13 cellular contexts compared by ENCODE assay signal in genomic region chr18:74524097-74524496, GRCh38. TPM values are rescaled to one million over a fixed set of nuclear protein-coding genes. Genes with fewer than 3 reads are reported as not detected.
DNase-seq lines count a peak whose midpoint lies in the region; ATAC-seq, FAIRE-seq and TF ChIP-seq lines count a peak whose summit lies in the region.
"Had no signal": no experiment of that assay in that cellular context is flagged by ENCODE, and none has a peak within 500 bp of the region (broad histone marks: within the 10 kb centered on the region; RNA-seq: fewer than 3 reads in every experiment).

No MANE protein-coding gene starts in this region.

- no peak for TF ChIP-seq POLR2A in endothelial cell of umbilical vein (IDR thresholded peaks at IDR 0.05; ENCODE audit: low read depth, low read length)

- no peak overlapping the region for H2AFZ ChIP-seq in endothelial cell of umbilical vein (ENCODE audit: low read depth, low read length)

- no peak overlapping the region for H3K27ac ChIP-seq in endothelial cell of umbilical vein (ENCODE audit: insufficient read depth, low read depth, low read length)

- H3K9ac ChIP-seq in endothelial cell of umbilical vein (replicated peaks; ENCODE audit: extremely low read depth, insufficient read depth, low read length), result no peak overlapping the region

- H3K36me3 ChIP-seq in endothelial cell of umbilical vein (ENCODE audit: control insufficient read depth in 2 of 2, extremely low read depth in 1 of 2, insufficient read depth in 2 of 2, low read length in 2 of 2), result peaks cover 0 to 9% of the 10 kb centered on the region in 2 experiments

- H3K9me1 ChIP-seq in endothelial cell of umbilical vein (replicated peaks; ENCODE audit: control insufficient read depth, extremely low read depth, insufficient read depth, low read length), result no peaks in the 10 kb centered on the region

- DNase-seq in HuH-7 (ENCODE audit: low spot score) (peak; percentile 19), NCI-H345 treated with DMSO at 0.1 percent for 48 hours (lab: John Stamatoyannopoulos, UW; ENCODE audit: unreplicated experiment) (peak; percentile 76), endothelial cell of umbilical vein (ENCODE audit: low read depth, low spot score) (peak; percentile 13), renal cortical epithelial cell (ENCODE audit: low read depth) (peak; percentile 90), sciatic nerve (ENCODE audit: low spot score) (no peak), RKO (ENCODE audit: low spot score) (no peak)
- DNase-seq in activated CD4-positive, alpha-beta T cell treated with anti-CD3 and anti-CD28 coated beads for 1 hour, result no peak
- DNase-seq: activated CD4-positive, CD25-positive, alpha-beta regulatory T cell treated with anti-CD3 and anti-CD28 coated beads, Interleukin-2, amount 50 U/mL, for 72 hours; DND-41; H7; PC-3 had no signal

- CTCF ChIA-PET in endothelial cell of umbilical vein (lab: Charles Lee), result interaction anchor here (1.5 kb wide), 1 partner anchor 28 kb away, joined by 3 read pairs; no protein-coding TSS in a partner anchor

- H3K9me3 ChIP-seq in endothelial cell of umbilical vein (replicated peaks; ENCODE audit: control insufficient read depth, insufficient read depth, low read length), result no peaks in the 10 kb centered on the region

- no peak for ATAC-seq in GM21619 (IDR thresholded peaks at IDR 0.05; ENCODE audit: unreplicated experiment)
- no peak for ATAC-seq in sciatic nerve
- ATAC-seq: stimulated activated effector memory CD8-positive, alpha-beta T cell treated with anti-CD3 and anti-CD28 coated beads, Interleukin-12 subunit alpha, Interleukin-12 subunit beta, amount 100 ng/mL, for 72 hours had no signal

- dilution Hi-C loops in endothelial cell of umbilical vein (cut with MboI; ENCODE audit: extremely low pct_ligation_motif_present, low sequenced_read_pairs), result no loop called here

- intact Hi-C loops in endothelial cell of umbilical vein (cut with micrococcal nuclease), result no loop called here
- intact Hi-C loops in sciatic nerve (cut with DNase I), result no loop called here

- H3K4me1 ChIP-seq in endothelial cell of umbilical vein (ENCODE audit: control insufficient read depth, extremely low read depth, insufficient read depth, low read length), result no peaks in the 10 kb centered on the region

- TF ChIP-seq CTCF in endothelial cell of umbilical vein (IDR thresholded peaks at IDR 0.05; ENCODE audit: extremely low read depth in 1 of 2, insufficient read depth in 1 of 2, low read depth in 1 of 2, low read length in 2 of 2), result no peak

- H3K79me2 ChIP-seq in endothelial cell of umbilical vein (ENCODE audit: control insufficient read depth, insufficient read depth, low read length), result no peaks in the 10 kb centered on the region

- POLR2A ChIA-PET in endothelial cell of umbilical vein (lab: Charles Lee), result no interaction called here

- no peak for FAIRE-seq in endothelial cell of umbilical vein (lab: Jason Lieb, UNC)

- no peak overlapping the region for H3K4me2 ChIP-seq in endothelial cell of umbilical vein (ENCODE audit: insufficient read depth, low read length)

- no peak overlapping the region for H3K4me3 ChIP-seq in endothelial cell of umbilical vein (replicated peaks in 1 of 3; ENCODE audit: insufficient read depth in 1 of 3, low read depth in 1 of 3, low read length in 3 of 3)

- peaks cover 0 to 9% of the 10 kb centered on the region in 2 experiments for H3K27me3 ChIP-seq in endothelial cell of umbilical vein (ENCODE audit: control insufficient read depth in 2 of 2, insufficient read depth in 2 of 2, low read length in 2 of 2)

- H4K20me1 ChIP-seq in endothelial cell of umbilical vein (replicated peaks; ENCODE audit: control insufficient read depth, extremely low read depth, insufficient read depth, low read length), result no peaks in the 10 kb centered on the region

- no TSS peak for BruUV-seq in endothelial cell of umbilical vein (replicated peaks; lab: Mats Ljungman, UMichigan)

TF ChIP-seq in endothelial cell of umbilical vein, 7 proteins besides CTCF, POLR2A, EP300 and RAD21:
- TF ChIP-seq GATA2 (IDR thresholded peaks at IDR 0.05; ENCODE audit: insufficient read depth, insufficient read length, low read depth, low read length) (no peak), FOS (IDR thresholded peaks at IDR 0.05; ENCODE audit: borderline replicate concordance, insufficient read depth, low read length) (no peak), JUN (IDR thresholded peaks at IDR 0.05; ENCODE audit: borderline replicate concordance, insufficient read depth, insufficient read length, low read depth) (no peak), MYC (IDR thresholded peaks at IDR 0.05; ENCODE audit: low read depth, low read length) (no peak), POLR2AphosphoS5 (IDR thresholded peaks at IDR 0.05; ENCODE audit: insufficient read depth, low read depth, low read length) (no peak), EZH2 (IDR thresholded peaks at IDR 0.05; ENCODE audit: borderline replicate concordance, low read depth, low read length, severe bottlenecking) (no peak)
- TF ChIP-seq, protein P1, sequence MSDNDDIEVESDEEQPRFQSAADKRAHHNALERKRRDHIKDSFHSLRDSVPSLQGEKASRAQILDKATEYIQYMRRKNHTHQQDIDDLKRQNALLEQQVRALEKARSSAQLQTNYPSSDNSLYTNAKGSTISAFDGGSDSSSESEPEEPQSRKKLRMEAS (IDR thresholded peaks at IDR 0.05; ENCODE audit: insufficient read depth, insufficient read length), result no peak
TF ChIP-seq in endothelial cell of umbilical vein: peak in this region for 0.

RNA-seq across cellular contexts. Expression of gene CNDP1, which starts 10.2 kb away (rescaled TPM):
- total RNA-seq in endothelial cell of umbilical vein (not detected in 2 replicates), renal cortical epithelial cell (under 0.01 and 0.05 TPM in 2 replicates), sciatic nerve (0.31 TPM)
- polyA plus RNA-seq in endothelial cell of umbilical vein, result not detected in 2 replicates
- not detected in 2 replicates for polyA plus RNA-seq in endothelial cell of umbilical vein (2011; cell fraction: cytosol; rRNA removed)
- polyA plus RNA-seq in endothelial cell of umbilical vein (2011; cell fraction: nucleus; rRNA removed), result 0.06 and 0.22 TPM in 2 replicates
- polyA plus RNA-seq in endothelial cell of umbilical vein (2012), result 0.17 TPM in 1 of 2 replicates, not detected in the other
- polyA minus RNA-seq in endothelial cell of umbilical vein, result not detected in 2 replicates
- not detected for polyA minus RNA-seq in endothelial cell of umbilical vein (2011; cell fraction: cytosol; rRNA and poly(A)+ RNA removed)
- not detected in 2 replicates for polyA minus RNA-seq in endothelial cell of umbilical vein (2011; cell fraction: nucleus; rRNA and poly(A)+ RNA removed)
- total RNA-seq: H7, PC-3 had no signal

RNA-seq across cellular contexts. Expression of gene CNDP2, which starts 27.9 kb away (rescaled TPM):
- total RNA-seq in endothelial cell of umbilical vein (121 and 123 TPM in 2 replicates), renal cortical epithelial cell (467 and 835 TPM in 2 replicates), sciatic nerve (162 TPM)
- polyA plus RNA-seq in endothelial cell of umbilical vein, result 39.9 and 52.9 TPM in 2 replicates
- polyA plus RNA-seq in endothelial cell of umbilical vein (2011; cell fraction: cytosol; rRNA removed), result 67.0 and 79.0 TPM in 2 replicates
- 78.4 and 84.3 TPM in 2 replicates for polyA plus RNA-seq in endothelial cell of umbilical vein (2011; cell fraction: nucleus; rRNA removed)
- polyA plus RNA-seq in endothelial cell of umbilical vein (2012), result 109 and 118 TPM in 2 replicates
- 112 and 114 TPM in 2 replicates for polyA minus RNA-seq in endothelial cell of umbilical vein
- polyA minus RNA-seq in endothelial cell of umbilical vein (2011; cell fraction: cytosol; rRNA and poly(A)+ RNA removed), result 21.1 TPM
- 39.0 and 52.5 TPM in 2 replicates for polyA minus RNA-seq in endothelial cell of umbilical vein (2011; cell fraction: nucleus; rRNA and poly(A)+ RNA removed)

Comparison
In these comparisons a context has a peak if more than half of its experiments do, and no peak if none do; other contexts are left out.
1. DNase-seq: peak in HuH-7 (single experiment), NCI-H345 treated with DMSO at 0.1 percent for 48 hours (single experiment), endothelial cell of umbilical vein (single experiment) and renal cortical epithelial cell (single experiment); none in sciatic nerve (single experiment), RKO (single experiment) and activated CD4-positive, alpha-beta T cell treated with anti-CD3 and anti-CD28 coated beads for 1 hour (single experiment).